In the genomic region with DNA sequence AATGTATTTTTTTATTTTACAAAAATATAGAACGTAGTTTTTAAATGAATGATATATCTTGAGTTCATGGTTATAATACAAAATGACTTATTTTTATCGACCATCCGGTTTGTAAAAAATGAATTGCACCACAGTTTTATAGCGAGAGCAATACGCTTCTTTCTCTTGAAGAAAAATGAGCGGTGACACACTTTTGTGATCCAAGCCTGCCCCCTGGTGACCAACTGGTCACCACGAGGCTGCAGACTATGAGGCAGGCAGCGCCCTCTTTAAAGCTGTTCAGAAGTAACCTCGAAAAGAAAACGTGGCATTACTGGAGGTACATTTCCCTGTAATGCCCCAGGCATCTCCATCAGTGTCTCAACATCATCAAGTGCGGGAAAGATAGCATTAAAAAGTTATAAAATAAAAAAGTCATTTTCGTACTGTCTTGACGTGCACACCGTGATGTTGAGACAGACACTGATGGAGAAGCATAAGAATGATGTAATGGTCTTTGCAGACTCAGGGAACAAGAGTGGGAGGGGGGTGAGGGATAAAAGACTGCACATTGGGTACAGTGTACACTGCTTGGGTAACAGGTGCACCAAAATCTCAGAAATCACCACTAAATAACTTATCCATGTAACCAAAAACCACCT, we compare ENCODE assay signal across 8 cellular contexts.
A peak's percentile ranks its signal among the peaks of the same experiment; 100 is the strongest.
DNase-seq lines count a peak whose midpoint lies in the region; ATAC-seq, FAIRE-seq and TF ChIP-seq lines count a peak whose summit lies in the region.

No MANE protein-coding gene starts in this region.

- no peaks in the 10 kb centered on the region for H3K36me3 ChIP-seq in right lobe of liver

- no peaks in the 10 kb centered on the region for H3K27me3 ChIP-seq in right lobe of liver

- DNase-seq in D721Med (ENCODE audit: insufficient read length, low spot score): peak; percentile 14
- peak; percentile 56 for DNase-seq in NCI-H510A (lab: John Stamatoyannopoulos, UW)
- DNase-seq in activated CD4-positive, alpha-beta T cell treated with anti-CD3 and anti-CD28 coated beads for 48 hours: peak; percentile 77
- peak; percentile 43 to 70 for DNase-seq in dermis microvascular lymphatic vessel endothelial cell (ENCODE audit: low read depth in 2 of 2)
- peak; percentile 74 to 81 (median 78) for DNase-seq in right lobe of liver
- DNase-seq in stimulated activated CD4-positive, alpha-beta T cell treated with anti-CD3 and anti-CD28 coated beads, TNF-alpha, amount 100 ng/mL, for 24 hours (ENCODE audit: low read depth in 3 of 3): peak; percentile 2 to 58 (median 29)

- no peak overlapping the region for H3K4me3 ChIP-seq in right lobe of liver

- WGBS in right lobe of liver (ENCODE audit: insufficient coverage, low coverage, low lambda C conversion rate, missing lambda C conversion rate): 6% methylated on average over 14 of the region's 14 CpGs

- H3K27ac ChIP-seq in right lobe of liver: no peak overlapping the region

- ATAC-seq in HG02759 (IDR thresholded peaks at IDR 0.05; ENCODE audit: unreplicated experiment) (peak; percentile 77), right lobe of liver (peak; percentile 97 to 98 (median 97)), GM21576 (IDR thresholded peaks at IDR 0.05; ENCODE audit: unreplicated experiment) (no peak)

- no peak for TF ChIP-seq POLR2A in right lobe of liver (IDR thresholded peaks at IDR 0.05)

- TF ChIP-seq CTCF in D721Med (IDR thresholded peaks at IDR 0.05; ENCODE audit: insufficient read depth, missing control alignments) (peak; percentile 95), right lobe of liver (IDR thresholded peaks at IDR 0.05) (peak; percentile 78 to 87 (median 85))

- peak; percentile 89 for FAIRE-seq in D721Med (lab: Jason Lieb, UNC)

- intact Hi-C loops in right lobe of liver (cut with DNase I): loop anchor here in 1 of 2 donors (10.0 kb wide), 1 partner anchor 846 kb away; no protein-coding TSS in a partner anchor

- H3K4me1 ChIP-seq in right lobe of liver: peaks cover 0 to 4% (median 0%) of the 10 kb centered on the region in 4 donors

- H3K9me3 ChIP-seq in right lobe of liver: no peaks in the 10 kb centered on the region

Comparison
In these comparisons a context has a peak if more than half of its experiments do, and no peak if none do; other contexts are left out.
1. DNase-seq: peak in every context shown above with its lines; median percentile 78 in right lobe of liver; 77 in activated CD4-positive, alpha-beta T cell treated with anti-CD3 and anti-CD28 coated beads for 48 hours; 56 in dermis microvascular lymphatic vessel endothelial cell; 56 in NCI-H510A; 29 in stimulated activated CD4-positive, alpha-beta T cell treated with anti-CD3 and anti-CD28 coated beads, TNF-alpha, amount 100 ng/mL, for 24 hours; 14 in D721Med.